10 cellular contexts compared by ENCODE assay signal in genomic region chr2:27264253-27264752, GRCh38. TPM values are rescaled to one million over a fixed set of nuclear protein-coding genes. Genes with fewer than 3 reads are reported as not detected.
DNase-seq lines count a peak whose midpoint lies in the region; ATAC-seq, FAIRE-seq and TF ChIP-seq lines count a peak whose summit lies in the region.
"Had no signal": no experiment of that assay in that cellular context is flagged by ENCODE, and none has a peak within 500 bp of the region (broad histone marks: within the 10 kb centered on the region; RNA-seq: fewer than 3 reads in every experiment).

No MANE protein-coding gene starts in this region.

- no peak for FAIRE-seq in HepG2 (lab: Jason Lieb, UNC)

- peaks cover 30% of the 10 kb centered on the region for H3K4me1 Mint-ChIP-seq in activated naive CD8-positive, alpha-beta T cell (ENCODE audit: low read depth)

- H3K4me3 Mint-ChIP-seq in activated naive CD8-positive, alpha-beta T cell, result peak overlapping the region; percentile 95

- H3K4me2 ChIP-seq in HepG2 (ENCODE audit: low read depth, low read length), result peak overlapping the region; percentile 92

- H3K9me3 Mint-ChIP-seq in activated naive CD8-positive, alpha-beta T cell (ENCODE audit: low read depth), result no peaks in the 10 kb centered on the region

- H3K36me3 ChIP-seq in HepG2 (replicated peaks in 1 of 2; ENCODE audit: control insufficient read depth in 1 of 2, insufficient read depth in 2 of 2, low read length in 2 of 2) (no peaks in the 10 kb centered on the region), upper lobe of right lung (no peaks in the 10 kb centered on the region)

- peak; percentile 61 for ATAC-seq in HepG2
- peak; percentile 22 for ATAC-seq in upper lobe of right lung
- ATAC-seq in HG03378 (IDR thresholded peaks at IDR 0.05; ENCODE audit: unreplicated experiment), result no peak

- no peak overlapping the region for H3K27ac Mint-ChIP-seq in activated naive CD8-positive, alpha-beta T cell

- intact Hi-C loops in HepG2 (cut with micrococcal nuclease; ENCODE audit: unreplicated experiment), result loop anchor here (2.0 kb wide), 1 partner anchor 16 kb away; no protein-coding TSS in a partner anchor
- intact Hi-C loops in upper lobe of right lung (cut with DNase I), result no loop called here

- no peaks in the 10 kb centered on the region for H3K36me3 Mint-ChIP-seq in activated naive CD8-positive, alpha-beta T cell

- H3K4me1 ChIP-seq in HepG2 (ENCODE audit: insufficient read depth, low read length), result peaks cover 26% of the 10 kb centered on the region
- H3K4me1 ChIP-seq in upper lobe of right lung, result peaks cover 29% of the 10 kb centered on the region

- no peak for TF ChIP-seq RAD21 in HepG2 (CRISPR knock-in tag; IDR thresholded peaks at IDR 0.05)

- CTCF ChIA-PET in HepG2 (lab: Yijun Ruan, JAX; ENCODE audit: low intra/inter-chr PET ratio, low total read pairs), result interaction anchor here (1.8 to 3.6 kb wide), 3 partner anchors 15 to 39 kb away, joined by 7 to 29 read pairs (median 20); no protein-coding TSS in a partner anchor

- no peak for TF ChIP-seq CTCF in HepG2 (CRISPR knock-in tag; IDR thresholded peaks at IDR 0.05)
- TF ChIP-seq CTCF in upper lobe of right lung (IDR thresholded peaks at IDR 0.05), result no peak

- TF ChIP-seq EP300 in HepG2 (IDR thresholded peaks at IDR 0.05; ENCODE audit: low read depth in 2 of 2, low read length in 2 of 2) (no peak), HepG2 (CRISPR knock-in tag; IDR thresholded peaks at IDR 0.05; ENCODE audit: borderline replicate concordance) (no peak)

- POLR2A ChIA-PET in HepG2 (lab: Yijun Ruan, JAX), result interaction anchor here (1.8 kb wide), 1 partner anchor 130 kb away, joined by 5 read pairs; the partner anchor contains the start of gene PREB

- H2AFZ ChIP-seq in HepG2 (ENCODE audit: low read length), result no peak overlapping the region

- H3K27me3 Mint-ChIP-seq in activated naive CD8-positive, alpha-beta T cell, result peaks cover 33% of the 10 kb centered on the region

- no peak for TF ChIP-seq POLR2A in HepG2 (IDR thresholded peaks at IDR 0.05; ENCODE audit: insufficient read depth in 1 of 2, low read depth in 2 of 2, low read length in 2 of 2)

- 3% methylated on average over 27 of the region's 38 CpGs for WGBS in HepG2 (ENCODE audit: low lambda C conversion rate)

- H4K20me1 ChIP-seq in HepG2 (ENCODE audit: insufficient read depth, low read length), result no peaks in the 10 kb centered on the region

- H3K9ac ChIP-seq in HepG2 (ENCODE audit: insufficient read depth, low read depth, low read length), result no peak overlapping the region

- in situ Hi-C loops in HepG2 (cut with HindIII; ENCODE audit: extremely low pct_ligation_motif_present, low pct_unique_long_range_greater_than_20kb), result no loop called here

- H3K27me3 ChIP-seq in HepG2 (ENCODE audit: control insufficient read depth in 1 of 2, insufficient read depth in 2 of 2, low read length in 2 of 2) (peaks cover 20 to 77% of the 10 kb centered on the region in 2 experiments), upper lobe of right lung (peaks cover 85% of the 10 kb centered on the region)

- H3K4me3 ChIP-seq in HepG2 (replicated peaks in 1 of 3; ENCODE audit: insufficient read depth in 1 of 3, low read depth in 2 of 3, low read length in 3 of 3) (peak overlapping the region; percentile 56 to 77 (median 58)), upper lobe of right lung (peak overlapping the region; percentile 41)

- H3K9me3 ChIP-seq in HepG2 (ENCODE audit: low read length), result no peaks in the 10 kb centered on the region
- H3K9me3 ChIP-seq in upper lobe of right lung, result no peaks in the 10 kb centered on the region

- peak; percentile 42 for DNase-seq in activated T-cell treated with anti-CD3 and anti-CD28 coated beads, Interleukin-2, amount 50 U/mL, for 1 hour
- DNase-seq in activated T-cell treated with anti-CD3 and anti-CD28 coated beads, Interleukin-2, amount 50 U/mL, for 48 hours, result no peak
- DNase-seq in HepG2 (ENCODE audit: low spot score), result no peak
- no peak for DNase-seq in upper lobe of right lung
- no peak for DNase-seq in C1 segment of cervical spinal cord (lab: John Stamatoyannopoulos, UW)
- DNase-seq in effector CD4-positive, alpha-beta T cell, result no peak
- DNase-seq: kidney glomerular epithelial cell had no signal

- BruUV-seq in HepG2 (replicated peaks; lab: Mats Ljungman, UMichigan), result no TSS peak

- H3K79me2 ChIP-seq in HepG2 (ENCODE audit: insufficient read depth, low read length), result no peaks in the 10 kb centered on the region

- no peak overlapping the region for H3K27ac ChIP-seq in HepG2 (ENCODE audit: extremely low read length, insufficient read depth, low read length)
- H3K27ac ChIP-seq in upper lobe of right lung, result no peak overlapping the region

RNA-seq across cellular contexts. Expression of gene SLC30A3, which starts 1.5 kb away (rescaled TPM):
- 0.38 TPM in 1 of 2 replicates, not detected in the other for total RNA-seq in HepG2 (2016; rRNA removed; fragmentation: Illumina TruSeq; extraction: Trizol)
- total RNA-seq in HepG2 (2016; cell fraction: cytosol; rRNA removed; fragmentation: Illumina TruSeq; extraction: Trizol; ENCODE audit: low read depth), result 0.20 and 0.26 TPM in 2 replicates
- total RNA-seq in HepG2 (2016; cell fraction: insoluble cytoplasmic fraction; rRNA removed; fragmentation: Illumina TruSeq; extraction: Trizol), result 0.15 TPM in 1 of 2 replicates, not detected in the other
- 0.07 and 0.43 TPM in 2 replicates for total RNA-seq in HepG2 (2016; cell fraction: membrane; rRNA removed; fragmentation: Illumina TruSeq; extraction: Trizol)
- 0.25 and 0.37 TPM in 2 replicates for total RNA-seq in HepG2 (2016; cell fraction: nucleus; rRNA removed; fragmentation: Illumina TruSeq; extraction: Trizol)
- polyA plus RNA-seq in HepG2 (2011; rRNA removed), result 0.79 and 1.0 TPM in 2 replicates
- polyA plus RNA-seq in HepG2 (2011; cell fraction: cytosol; rRNA removed), result 0.54 and 0.83 TPM in 2 replicates
- 5.5 and 6.9 TPM in 2 replicates for polyA plus RNA-seq in HepG2 (2011; cell fraction: nucleus; rRNA removed)
- 1.1 and 1.2 TPM in 2 replicates for polyA plus RNA-seq in HepG2 (2012)
- 0.17 and 0.28 TPM in 2 replicates for polyA plus RNA-seq in HepG2 (2016; cell fraction: cytosol; fragmentation: Illumina TruSeq; extraction: Trizol; ENCODE audit: low read depth)
- polyA plus RNA-seq in HepG2 (2016; cell fraction: insoluble cytoplasmic fraction; fragmentation: Illumina TruSeq; extraction: Trizol; ENCODE audit: low read depth), result 0.23 TPM in 1 of 2 replicates, not detected in the other
- polyA plus RNA-seq in HepG2 (2016; cell fraction: membrane; fragmentation: Illumina TruSeq; extraction: Trizol; ENCODE audit: low read depth), result 0.19 and 0.29 TPM in 2 replicates
- 0.96 and 1.8 TPM in 2 replicates for polyA plus RNA-seq in HepG2 (2016; cell fraction: nucleus; fragmentation: Illumina TruSeq; extraction: Trizol; ENCODE audit: insufficient read depth, low read depth)
- polyA minus RNA-seq in HepG2 (2011; rRNA and poly(A)+ RNA removed; ENCODE audit: low replicate concordance), result 1.8 and 2.7 TPM in 2 replicates
- polyA minus RNA-seq in HepG2 (2011; cell fraction: cytosol; rRNA and poly(A)+ RNA removed), result 0.59 and 0.79 TPM in 2 replicates
- polyA minus RNA-seq in HepG2 (2011; cell fraction: nucleus; rRNA and poly(A)+ RNA removed), result 0.50 and 1.3 TPM in 2 replicates
- 0.58 TPM for total RNA-seq in upper lobe of right lung

RNA-seq across cellular contexts. Expression of gene DNAJC5G, which starts 10.9 kb away (rescaled TPM):
- not detected in 2 replicates for total RNA-seq in HepG2 (2016; rRNA removed; fragmentation: Illumina TruSeq; extraction: Trizol)
- total RNA-seq in HepG2 (2016; cell fraction: cytosol; rRNA removed; fragmentation: Illumina TruSeq; extraction: Trizol; ENCODE audit: low read depth), result not detected in 2 replicates
- total RNA-seq in HepG2 (2016; cell fraction: insoluble cytoplasmic fraction; rRNA removed; fragmentation: Illumina TruSeq; extraction: Trizol), result not detected in 2 replicates
- not detected in 2 replicates for total RNA-seq in HepG2 (2016; cell fraction: membrane; rRNA removed; fragmentation: Illumina TruSeq; extraction: Trizol)
- total RNA-seq in HepG2 (2016; cell fraction: nucleus; rRNA removed; fragmentation: Illumina TruSeq; extraction: Trizol), result not detected in 2 replicates
- polyA plus RNA-seq in HepG2 (2011; rRNA removed), result 0.05 and 0.07 TPM in 2 replicates
- polyA plus RNA-seq in HepG2 (2011; cell fraction: cytosol; rRNA removed), result not detected in 2 replicates
- 0.24 and 0.43 TPM in 2 replicates for polyA plus RNA-seq in HepG2 (2011; cell fraction: nucleus; rRNA removed)
- 0.17 TPM in 1 of 2 replicates, not detected in the other for polyA plus RNA-seq in HepG2 (2012)
- polyA plus RNA-seq in HepG2 (2016; cell fraction: cytosol; fragmentation: Illumina TruSeq; extraction: Trizol; ENCODE audit: low read depth), result not detected in 2 replicates
- not detected in 2 replicates for polyA plus RNA-seq in HepG2 (2016; cell fraction: insoluble cytoplasmic fraction; fragmentation: Illumina TruSeq; extraction: Trizol; ENCODE audit: low read depth)
- polyA plus RNA-seq in HepG2 (2016; cell fraction: membrane; fragmentation: Illumina TruSeq; extraction: Trizol; ENCODE audit: low read depth), result not detected in 2 replicates
- not detected in 2 replicates for polyA plus RNA-seq in HepG2 (2016; cell fraction: nucleus; fragmentation: Illumina TruSeq; extraction: Trizol; ENCODE audit: insufficient read depth, low read depth)
- polyA minus RNA-seq in HepG2 (2011; rRNA and poly(A)+ RNA removed; ENCODE audit: low replicate concordance), result not detected in 2 replicates
- not detected in 2 replicates for polyA minus RNA-seq in HepG2 (2011; cell fraction: cytosol; rRNA and poly(A)+ RNA removed)
- not detected in 2 replicates for polyA minus RNA-seq in HepG2 (2011; cell fraction: nucleus; rRNA and poly(A)+ RNA removed)
- total RNA-seq in upper lobe of right lung, result not detected
- total RNA-seq: T-helper 1 cell treated with Interleukin-12 subunit alpha and Interleukin-12 subunit beta and Interleukin-4 antibody, amounts not matched to agents 30 ng/mL and 1 ng/mL, for 36 hours had no signal

RNA-seq across cellular contexts. Expression of gene TRIM54, which starts 17.9 kb away (rescaled TPM):
- total RNA-seq in HepG2 (2016; rRNA removed; fragmentation: Illumina TruSeq; extraction: Trizol) (0.07 TPM in 1 of 2 replicates, not detected in the other), upper lobe of right lung (not detected)
- total RNA-seq in HepG2 (2016; cell fraction: cytosol; rRNA removed; fragmentation: Illumina TruSeq; extraction: Trizol; ENCODE audit: low read depth), result not detected in 2 replicates
- total RNA-seq in HepG2 (2016; cell fraction: insoluble cytoplasmic fraction; rRNA removed; fragmentation: Illumina TruSeq; extraction: Trizol), result 0.12 and 0.19 TPM in 2 replicates
- 0.07 TPM in 1 of 2 replicates, not detected in the other for total RNA-seq in HepG2 (2016; cell fraction: membrane; rRNA removed; fragmentation: Illumina TruSeq; extraction: Trizol)
- total RNA-seq in HepG2 (2016; cell fraction: nucleus; rRNA removed; fragmentation: Illumina TruSeq; extraction: Trizol), result 0.65 TPM in 1 of 2 replicates, not detected in the other
- 0.13 and 0.14 TPM in 2 replicates for polyA plus RNA-seq in HepG2 (2011; rRNA removed)
- 0.12 and 0.23 TPM in 2 replicates for polyA plus RNA-seq in HepG2 (2011; cell fraction: cytosol; rRNA removed)
- 0.37 and 0.42 TPM in 2 replicates for polyA plus RNA-seq in HepG2 (2011; cell fraction: nucleus; rRNA removed)
- 0.09 and 0.24 TPM in 2 replicates for polyA plus RNA-seq in HepG2 (2012)
- not detected in 2 replicates for polyA plus RNA-seq in HepG2 (2016; cell fraction: cytosol; fragmentation: Illumina TruSeq; extraction: Trizol; ENCODE audit: low read depth)
- 0.20 TPM in 1 of 2 replicates, not detected in the other for polyA plus RNA-seq in HepG2 (2016; cell fraction: insoluble cytoplasmic fraction; fragmentation: Illumina TruSeq; extraction: Trizol; ENCODE audit: low read depth)
- polyA plus RNA-seq in HepG2 (2016; cell fraction: membrane; fragmentation: Illumina TruSeq; extraction: Trizol; ENCODE audit: low read depth), result not detected in 2 replicates
- 0.52 TPM in 1 of 2 replicates, not detected in the other for polyA plus RNA-seq in HepG2 (2016; cell fraction: nucleus; fragmentation: Illumina TruSeq; extraction: Trizol; ENCODE audit: insufficient read depth, low read depth)
- 1.4 TPM in 1 of 2 replicates, not detected in the other for polyA minus RNA-seq in HepG2 (2011; rRNA and poly(A)+ RNA removed; ENCODE audit: low replicate concordance)
- polyA minus RNA-seq in HepG2 (2011; cell fraction: cytosol; rRNA and poly(A)+ RNA removed), result not detected in 2 replicates
- not detected in 2 replicates for polyA minus RNA-seq in HepG2 (2011; cell fraction: nucleus; rRNA and poly(A)+ RNA removed)
- total RNA-seq: T-helper 1 cell treated with Interleukin-12 subunit alpha and Interleukin-12 subunit beta and Interleukin-4 antibody, amounts not matched to agents 30 ng/mL and 1 ng/mL, for 36 hours had no signal

RNA-seq across cellular contexts. Expression of gene UCN, which starts 43.9 kb away (rescaled TPM):
- total RNA-seq in HepG2 (2016; rRNA removed; fragmentation: Illumina TruSeq; extraction: Trizol) (0.36 and 1.2 TPM in 2 replicates), upper lobe of right lung (2.8 TPM)
- not detected in 2 replicates for total RNA-seq in HepG2 (2016; cell fraction: cytosol; rRNA removed; fragmentation: Illumina TruSeq; extraction: Trizol; ENCODE audit: low read depth)
- total RNA-seq in HepG2 (2016; cell fraction: insoluble cytoplasmic fraction; rRNA removed; fragmentation: Illumina TruSeq; extraction: Trizol), result 0.25 and 0.54 TPM in 2 replicates
- total RNA-seq in HepG2 (2016; cell fraction: membrane; rRNA removed; fragmentation: Illumina TruSeq; extraction: Trizol), result 0.24 and 0.25 TPM in 2 replicates
- total RNA-seq in HepG2 (2016; cell fraction: nucleus; rRNA removed; fragmentation: Illumina TruSeq; extraction: Trizol), result 0.53 and 1.4 TPM in 2 replicates
- 2.3 and 2.6 TPM in 2 replicates for polyA plus RNA-seq in HepG2 (2011; rRNA removed)
- 1.3 and 2.9 TPM in 2 replicates for polyA plus RNA-seq in HepG2 (2011; cell fraction: cytosol; rRNA removed)
- polyA plus RNA-seq in HepG2 (2011; cell fraction: nucleus; rRNA removed), result 22.6 and 33.5 TPM in 2 replicates
- polyA plus RNA-seq in HepG2 (2012), result 1.8 TPM in 2 replicates
- 0.14 TPM in 1 of 2 replicates, not detected in the other for polyA plus RNA-seq in HepG2 (2016; cell fraction: cytosol; fragmentation: Illumina TruSeq; extraction: Trizol; ENCODE audit: low read depth)
- polyA plus RNA-seq in HepG2 (2016; cell fraction: insoluble cytoplasmic fraction; fragmentation: Illumina TruSeq; extraction: Trizol; ENCODE audit: low read depth), result 0.46 TPM in 1 of 2 replicates, not detected in the other
- 0.25 TPM in 1 of 2 replicates, not detected in the other for polyA plus RNA-seq in HepG2 (2016; cell fraction: membrane; fragmentation: Illumina TruSeq; extraction: Trizol; ENCODE audit: low read depth)
- 2.6 and 2.7 TPM in 2 replicates for polyA plus RNA-seq in HepG2 (2016; cell fraction: nucleus; fragmentation: Illumina TruSeq; extraction: Trizol; ENCODE audit: insufficient read depth, low read depth)
- polyA minus RNA-seq in HepG2 (2011; rRNA and poly(A)+ RNA removed; ENCODE audit: low replicate concordance), result 0.54 and 2.7 TPM in 2 replicates
- not detected in 2 replicates for polyA minus RNA-seq in HepG2 (2011; cell fraction: cytosol; rRNA and poly(A)+ RNA removed)
- polyA minus RNA-seq in HepG2 (2011; cell fraction: nucleus; rRNA and poly(A)+ RNA removed), result 1.7 and 2.1 TPM in 2 replicates

RNA-seq across cellular contexts. Expression of gene CAD, which starts 47.1 kb away (rescaled TPM):
- total RNA-seq in HepG2 (2016; rRNA removed; fragmentation: Illumina TruSeq; extraction: Trizol) (21.5 and 21.7 TPM in 2 replicates), upper lobe of right lung (27.1 TPM)
- 10.8 and 11.1 TPM in 2 replicates for total RNA-seq in HepG2 (2016; cell fraction: cytosol; rRNA removed; fragmentation: Illumina TruSeq; extraction: Trizol; ENCODE audit: low read depth)
- total RNA-seq in HepG2 (2016; cell fraction: insoluble cytoplasmic fraction; rRNA removed; fragmentation: Illumina TruSeq; extraction: Trizol), result 16.3 and 22.5 TPM in 2 replicates
- total RNA-seq in HepG2 (2016; cell fraction: membrane; rRNA removed; fragmentation: Illumina TruSeq; extraction: Trizol), result 11.0 and 11.4 TPM in 2 replicates
- total RNA-seq in HepG2 (2016; cell fraction: nucleus; rRNA removed; fragmentation: Illumina TruSeq; extraction: Trizol), result 33.1 and 40.6 TPM in 2 replicates
- 37.0 and 43.1 TPM in 2 replicates for polyA plus RNA-seq in HepG2 (2011; rRNA removed)
- 15.7 and 25.3 TPM in 2 replicates for polyA plus RNA-seq in HepG2 (2011; cell fraction: cytosol; rRNA removed)
- polyA plus RNA-seq in HepG2 (2011; cell fraction: nucleus; rRNA removed), result 233 and 267 TPM in 2 replicates
- polyA plus RNA-seq in HepG2 (2012), result 31.5 and 37.5 TPM in 2 replicates
- polyA plus RNA-seq in HepG2 (2016; cell fraction: cytosol; fragmentation: Illumina TruSeq; extraction: Trizol; ENCODE audit: low read depth), result 5.5 and 5.9 TPM in 2 replicates
- 19.5 and 31.5 TPM in 2 replicates for polyA plus RNA-seq in HepG2 (2016; cell fraction: insoluble cytoplasmic fraction; fragmentation: Illumina TruSeq; extraction: Trizol; ENCODE audit: low read depth)
- polyA plus RNA-seq in HepG2 (2016; cell fraction: membrane; fragmentation: Illumina TruSeq; extraction: Trizol; ENCODE audit: low read depth), result 11.5 and 14.8 TPM in 2 replicates
- polyA plus RNA-seq in HepG2 (2016; cell fraction: nucleus; fragmentation: Illumina TruSeq; extraction: Trizol; ENCODE audit: insufficient read depth, low read depth), result 63.8 and 69.6 TPM in 2 replicates
- 159 and 251 TPM in 2 replicates for polyA minus RNA-seq in HepG2 (2011; rRNA and poly(A)+ RNA removed; ENCODE audit: low replicate concordance)
- polyA minus RNA-seq in HepG2 (2011; cell fraction: cytosol; rRNA and poly(A)+ RNA removed), result 44.5 and 51.3 TPM in 2 replicates
- polyA minus RNA-seq in HepG2 (2011; cell fraction: nucleus; rRNA and poly(A)+ RNA removed), result 140 and 150 TPM in 2 replicates
